ENCODE assay signal across 18 cellular contexts in the genomic region with DNA sequence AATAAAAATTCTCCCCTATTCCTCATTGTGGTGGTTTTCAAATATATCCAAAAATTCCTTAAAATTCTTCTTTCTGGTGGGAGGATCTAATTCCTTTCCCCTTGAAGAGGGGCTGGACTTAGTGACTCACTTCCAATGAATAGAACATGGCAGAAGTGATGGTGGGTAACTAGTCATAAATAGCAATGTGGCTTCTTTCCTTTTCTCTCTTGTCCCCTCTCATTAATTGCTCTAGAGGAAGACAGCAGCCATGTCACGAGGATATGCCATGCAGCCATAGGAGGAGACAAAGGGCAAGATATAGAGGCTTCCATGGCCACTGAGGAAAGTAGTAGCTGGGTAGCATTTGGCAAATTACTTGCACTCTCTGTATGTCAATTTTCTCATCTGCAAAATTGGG. TPM values are rescaled to one million over a fixed set of nuclear protein-coding genes. Genes with fewer than 3 reads are reported as not detected.
DNase-seq lines count a peak whose midpoint lies in the region; ATAC-seq and TF ChIP-seq lines count a peak whose summit lies in the region.
"Had no signal": no experiment of that assay in that cellular context is flagged by ENCODE, and none has a peak within 500 bp of the region (broad histone marks: within the 10 kb centered on the region; RNA-seq: fewer than 3 reads in every experiment).

No MANE protein-coding gene starts in this region.

- no peak for TF ChIP-seq POLR2A in Peyer's patch (IDR thresholded peaks at IDR 0.05)

- H3K27ac ChIP-seq in OCI-LY3 (ENCODE audit: low read length) (peak overlapping the region; percentile 93), Peyer's patch (peak overlapping the region in 1 of 4 donors; percentile 55), neural progenitor cell (no peak overlapping the region)
- H3K27ac ChIP-seq: BLaER1 had no signal

- no peaks in the 10 kb centered on the region for H3K9me3 Mint-ChIP-seq in stimulated activated naive CD8-positive, alpha-beta T cell treated with anti-CD3 and anti-CD28 coated beads, Interleukin-15, amount 100 ng/mL, for 72 hours
- no peaks in the 10 kb centered on the region for H3K9me3 Mint-ChIP-seq in central memory CD8-positive, alpha-beta T cell
- H3K9me3 Mint-ChIP-seq in stimulated activated memory B cell treated with anti-CD40 and anti-IgM and Interleukin-4, amounts not matched to agents 10 μg/mL and 1 μg/mL and 100 μg/mL, for 72 hours = no peaks in the 10 kb centered on the region
- H3K9me3 Mint-ChIP-seq in neural progenitor cell = no peaks in the 10 kb centered on the region
- H3K9me3 Mint-ChIP-seq: CD8-positive, alpha-beta T cell had no signal

- in situ Hi-C loops in G401 (cut with HindIII; ENCODE audit: low sequenced_read_pairs) = no loop called here

- H4K20me1 ChIP-seq in OCI-LY3 (ENCODE audit: insufficient read depth, low read length) = no peaks in the 10 kb centered on the region
- H4K20me1 ChIP-seq in neural progenitor cell (ENCODE audit: low read depth) = no peaks in the 10 kb centered on the region
- H4K20me1 ChIP-seq: BLaER1 had no signal

- H3K36me3 Mint-ChIP-seq in central memory CD8-positive, alpha-beta T cell (ENCODE audit: insufficient read depth) = peaks cover 15% of the 10 kb centered on the region
- H3K36me3 Mint-ChIP-seq in stimulated activated memory B cell treated with anti-CD40 and anti-IgM and Interleukin-4, amounts not matched to agents 10 μg/mL and 1 μg/mL and 100 μg/mL, for 72 hours = peaks cover 10% of the 10 kb centered on the region
- H3K36me3 Mint-ChIP-seq in neural progenitor cell = no peaks in the 10 kb centered on the region

- no peaks in the 10 kb centered on the region for H3K27me3 Mint-ChIP-seq in stimulated activated naive CD8-positive, alpha-beta T cell treated with anti-CD3 and anti-CD28 coated beads, Interleukin-15, amount 100 ng/mL, for 72 hours
- no peaks in the 10 kb centered on the region for H3K27me3 Mint-ChIP-seq in central memory CD8-positive, alpha-beta T cell
- no peaks in the 10 kb centered on the region for H3K27me3 Mint-ChIP-seq in stimulated activated memory B cell treated with anti-CD40 and anti-IgM and Interleukin-4, amounts not matched to agents 10 μg/mL and 1 μg/mL and 100 μg/mL, for 72 hours
- H3K27me3 Mint-ChIP-seq in neural progenitor cell (ENCODE audit: insufficient read depth, low read depth) = peaks cover 2% of the 10 kb centered on the region

- no peaks in the 10 kb centered on the region for H3F3A ChIP-seq in neural progenitor cell (ENCODE audit: low read depth)

- no peaks in the 10 kb centered on the region for H3K79me2 ChIP-seq in OCI-LY3 (ENCODE audit: low read length)
- no peaks in the 10 kb centered on the region for H3K79me2 ChIP-seq in neural progenitor cell (ENCODE audit: low read depth)

- H3K4me2 ChIP-seq in OCI-LY3 (ENCODE audit: low read length) = peak overlapping the region; percentile 89
- H3K4me2 ChIP-seq in neural progenitor cell = no peak overlapping the region

- H3K9ac ChIP-seq in OCI-LY3 (ENCODE audit: low read length) (no peak overlapping the region), neural progenitor cell (no peak overlapping the region)
- H3K9ac ChIP-seq: BLaER1 had no signal

- peak; percentile 36 for ATAC-seq in stimulated activated naive CD8-positive, alpha-beta T cell treated with anti-CD3 and anti-CD28 coated beads, Interleukin-15, amount 100 ng/mL, for 72 hours
- no peak for ATAC-seq in stimulated activated naive CD8-positive, alpha-beta T cell treated with anti-CD3 and anti-CD28 coated beads, Interleukin-15, Interleukin-2, amounts not matched to agents 100 U/mL and 50 U/mL, for 24 hours
- ATAC-seq in central memory CD8-positive, alpha-beta T cell (replicated peaks; ENCODE audit: extremely low read depth, poor library complexity, severe bottlenecking) = no peak
- ATAC-seq in stimulated activated memory B cell treated with anti-CD40 and anti-IgM and Interleukin-4, amounts not matched to agents 10 μg/mL and 1 μg/mL and 100 μg/mL, for 72 hours = no peak
- ATAC-seq: CD8-positive, alpha-beta T cell; SK-N-SH treated with all-trans-retinoic acid at 6 μM for 48 hours had no signal

- no peak for DNase-seq in stimulated activated naive CD8-positive, alpha-beta T cell treated with anti-CD3 and anti-CD28 coated beads, Interleukin-15, amount 100 ng/mL, for 72 hours
- no peak for DNase-seq in stimulated activated naive CD8-positive, alpha-beta T cell treated with anti-CD3 and anti-CD28 coated beads, Interleukin-15, Interleukin-2, amounts not matched to agents 100 U/mL and 50 U/mL, for 24 hours
- no peak for DNase-seq in central memory CD8-positive, alpha-beta T cell (ENCODE audit: low spot score in 2 of 2)
- no peak for DNase-seq in Peyer's patch
- DNase-seq in neural progenitor cell (ENCODE audit: low spot score) = no peak
- DNase-seq in G401 (ENCODE audit: low spot score) = no peak
- DNase-seq: CD8-positive, alpha-beta T cell; DND-41; IMR-90; NCI-H1105 treated with DMSO at 0.1 percent for 48 hours; NCI-H1694; NCI-H748 treated with DMSO at 0.1 percent for 48 hours had no signal

- peaks cover 55% of the 10 kb centered on the region for H3K4me1 ChIP-seq in OCI-LY3 (ENCODE audit: low read length)
- H3K4me1 ChIP-seq in Peyer's patch = peaks cover 0 to 12% (median 0%) of the 10 kb centered on the region in 4 donors
- no peaks in the 10 kb centered on the region for H3K4me1 ChIP-seq in neural progenitor cell

- H3K27ac Mint-ChIP-seq in stimulated activated naive CD8-positive, alpha-beta T cell treated with anti-CD3 and anti-CD28 coated beads, Interleukin-15, amount 100 ng/mL, for 72 hours = peak overlapping the region in 1 of 2 donors; percentile 9
- H3K27ac Mint-ChIP-seq in central memory CD8-positive, alpha-beta T cell (ENCODE audit: low read depth) = peak overlapping the region; percentile 92
- peak overlapping the region; percentile 87 for H3K27ac Mint-ChIP-seq in stimulated activated memory B cell treated with anti-CD40 and anti-IgM and Interleukin-4, amounts not matched to agents 10 μg/mL and 1 μg/mL and 100 μg/mL, for 72 hours
- H3K27ac Mint-ChIP-seq in neural progenitor cell = no peak overlapping the region

- no peak overlapping the region for H2AFZ ChIP-seq in OCI-LY3 (ENCODE audit: low read depth, low read length)
- no peak overlapping the region for H2AFZ ChIP-seq in neural progenitor cell (replicated peaks)

- H3K4me3 Mint-ChIP-seq in stimulated activated naive CD8-positive, alpha-beta T cell treated with anti-CD3 and anti-CD28 coated beads, Interleukin-15, amount 100 ng/mL, for 72 hours = no peak overlapping the region
- H3K4me3 Mint-ChIP-seq in central memory CD8-positive, alpha-beta T cell = no peak overlapping the region
- H3K4me3 Mint-ChIP-seq in stimulated activated memory B cell treated with anti-CD40 and anti-IgM and Interleukin-4, amounts not matched to agents 10 μg/mL and 1 μg/mL and 100 μg/mL, for 72 hours = no peak overlapping the region
- H3K4me3 Mint-ChIP-seq in neural progenitor cell = no peak overlapping the region
- H3K4me3 Mint-ChIP-seq: CD8-positive, alpha-beta T cell had no signal

- H3K9me3 ChIP-seq in OCI-LY3 (ENCODE audit: insufficient read depth, low read length) (no peaks in the 10 kb centered on the region), Peyer's patch (no peaks in the 10 kb centered on the region), neural progenitor cell (ENCODE audit: low read depth) (no peaks in the 10 kb centered on the region)
- H3K9me3 ChIP-seq: BLaER1 had no signal

- TF ChIP-seq CTCF in OCI-LY3 (IDR thresholded peaks at IDR 0.05; ENCODE audit: low read depth, low read length) (no peak), Peyer's patch (IDR thresholded peaks at IDR 0.05) (no peak), neural progenitor cell (IDR thresholded peaks at IDR 0.05) (no peak)

- H3K4me3 ChIP-seq in OCI-LY3 (ENCODE audit: low read length) = no peak overlapping the region
- H3K4me3 ChIP-seq in Peyer's patch = no peak overlapping the region
- no peak overlapping the region for H3K4me3 ChIP-seq in neural progenitor cell
- H3K4me3 ChIP-seq: BLaER1 had no signal

- H3K4me1 Mint-ChIP-seq in stimulated activated naive CD8-positive, alpha-beta T cell treated with anti-CD3 and anti-CD28 coated beads, Interleukin-15, amount 100 ng/mL, for 72 hours = peaks cover 28% of the 10 kb centered on the region
- H3K4me1 Mint-ChIP-seq in central memory CD8-positive, alpha-beta T cell = peaks cover 30% of the 10 kb centered on the region
- H3K4me1 Mint-ChIP-seq in stimulated activated memory B cell treated with anti-CD40 and anti-IgM and Interleukin-4, amounts not matched to agents 10 μg/mL and 1 μg/mL and 100 μg/mL, for 72 hours = peaks cover 34% of the 10 kb centered on the region
- no peaks in the 10 kb centered on the region for H3K4me1 Mint-ChIP-seq in neural progenitor cell

- H3K36me3 ChIP-seq in OCI-LY3 (replicated peaks; ENCODE audit: low read depth, low read length) (peaks cover 16% of the 10 kb centered on the region), Peyer's patch (no peaks in the 10 kb centered on the region), neural progenitor cell (no peaks in the 10 kb centered on the region)
- H3K36me3 ChIP-seq: BLaER1 had no signal

- no peaks in the 10 kb centered on the region for H3K27me3 ChIP-seq in OCI-LY3 (ENCODE audit: low read depth, low read length)
- H3K27me3 ChIP-seq in Peyer's patch = no peaks in the 10 kb centered on the region
- no peaks in the 10 kb centered on the region for H3K27me3 ChIP-seq in neural progenitor cell
- H3K27me3 ChIP-seq: BLaER1 had no signal

RNA-seq across cellular contexts. Expression of gene VNN2, which starts 5.9 kb away (rescaled TPM):
- 10 to 100 TPM in 1 of 4 donors, 1 to 10 TPM in 1, under 1 TPM in 1, not detected in 1; 0.57 to 10.7 (median 1.1) TPM for total RNA-seq in Peyer's patch
- not detected in 2 replicates for total RNA-seq in neural progenitor cell (ENCODE audit: low replicate concordance)
- not detected in 2 replicates for total RNA-seq in G401 (2014; rRNA removed; shearing (Covaris generic))
- total RNA-seq: IMR-90, NCI-H460 had no signal

RNA-seq across cellular contexts. Expression of gene VNN1, which starts 38.0 kb away (rescaled TPM):
- total RNA-seq in Peyer's patch (100 to 1,000 TPM in 2 of 4 donors, 10 to 100 TPM in 1, 1 to 10 TPM in 1; 4.1 to 296 (median 96.2) TPM), neural progenitor cell (ENCODE audit: low replicate concordance) (not detected in 2 replicates)
- total RNA-seq in G401 (2014; rRNA removed; shearing (Covaris generic)) = not detected in 2 replicates
- total RNA-seq: CD8-positive, alpha-beta T cell; H4; IMR-90; NCI-H460 had no signal

RNA-seq across cellular contexts. Expression of gene SLC18B1, which starts 46.6 kb away (rescaled TPM):
- total RNA-seq in Peyer's patch (10 to 100 TPM in 2 of 4 donors, 1 to 10 TPM in 2; 2.5 to 16.4 (median 9.0) TPM), neural progenitor cell (ENCODE audit: low replicate concordance) (4.2 and 5.1 TPM in 2 replicates)
- total RNA-seq in G401 (2014; rRNA removed; shearing (Covaris generic)) = 10.8 and 15.5 TPM in 2 replicates
